ENCODE assay signal across 8 cellular contexts in the genomic region with DNA sequence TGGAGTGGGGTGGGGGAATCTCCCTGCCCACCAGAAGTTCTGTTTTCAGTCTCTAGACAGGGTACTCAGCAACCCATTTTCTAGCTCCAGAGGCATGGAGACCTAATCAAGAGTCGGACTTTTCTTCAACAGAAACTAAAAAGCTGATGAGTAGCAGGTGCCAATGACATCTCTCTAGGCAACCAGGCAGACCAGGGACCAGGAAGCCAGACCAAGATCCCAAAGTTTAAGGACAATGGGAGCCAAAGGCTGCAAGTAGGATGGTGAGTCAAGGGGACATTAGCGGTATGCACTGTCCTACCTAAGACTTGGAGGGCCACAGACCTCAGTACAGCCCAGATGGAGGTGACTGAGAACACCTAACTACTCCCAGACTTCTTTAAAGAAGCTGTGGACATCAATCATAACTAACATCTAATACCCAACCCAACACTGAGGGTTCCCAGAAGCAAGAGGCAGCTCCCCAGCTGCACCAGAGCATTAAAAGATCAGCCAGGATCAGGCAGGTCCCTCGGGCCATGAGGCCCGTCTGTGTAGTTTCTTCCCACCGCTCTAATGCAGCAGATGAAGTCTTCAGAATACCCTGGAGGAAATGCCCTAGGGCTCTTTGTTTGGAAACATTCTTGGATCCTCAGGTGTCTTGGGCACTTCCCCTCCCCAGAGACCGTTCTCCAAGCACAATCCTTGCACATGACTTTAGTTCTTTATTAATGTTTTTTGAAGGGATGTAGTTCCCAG. TPM values are rescaled to one million over a fixed set of nuclear protein-coding genes. Genes with fewer than 3 reads are reported as not detected.
DNase-seq lines count a peak whose midpoint lies in the region; ATAC-seq and TF ChIP-seq lines count a peak whose summit lies in the region.

No MANE protein-coding gene starts in this region.

- H3K4me3 Mint-ChIP-seq in activated T-cell treated with anti-CD3 and anti-CD28 coated beads, Interleukin-2, amount 50 U/mL, for 4 hours = peak overlapping the region; percentile 95

- peaks cover 16% of the 10 kb centered on the region for H3K36me3 Mint-ChIP-seq in activated T-cell treated with anti-CD3 and anti-CD28 coated beads, Interleukin-2, amount 50 U/mL, for 4 hours (ENCODE audit: insufficient read depth)

- no peaks in the 10 kb centered on the region for H3K9me3 Mint-ChIP-seq in activated T-cell treated with anti-CD3 and anti-CD28 coated beads, Interleukin-2, amount 50 U/mL, for 4 hours

- TF ChIP-seq POLR2A in tibial nerve (IDR thresholded peaks at IDR 0.05) = no peak

- TF ChIP-seq EP300 in tibial nerve (IDR thresholded peaks at IDR 0.05) = no peak

- no peaks in the 10 kb centered on the region for H3K27me3 Mint-ChIP-seq in activated T-cell treated with anti-CD3 and anti-CD28 coated beads, Interleukin-2, amount 50 U/mL, for 4 hours (ENCODE audit: low read depth)

- no peak for TF ChIP-seq CTCF in left lung (IDR thresholded peaks at IDR 0.05)
- no peak for TF ChIP-seq CTCF in tibial nerve (IDR thresholded peaks at IDR 0.05)

- H3K36me3 ChIP-seq in left lung (peaks cover 0 to 30% of the 10 kb centered on the region in 2 donors), tibial nerve (peaks cover 0 to 38% (median 0%) of the 10 kb centered on the region in 3 donors)

- H3K4me3 ChIP-seq in left lung (peak overlapping the region; percentile 89), tibial nerve (peak overlapping the region; percentile 80 to 96 (median 92))

- peak in 1 of 2 donors; percentile 1 for ATAC-seq in activated T-cell treated with anti-CD3 and anti-CD28 coated beads, Interleukin-2, amount 50 U/mL, for 4 hours
- ATAC-seq in left lung = no peak

- intact Hi-C loops in left lung (cut with DNase I) = no loop called here

- H3K27me3 ChIP-seq in left lung = no peaks in the 10 kb centered on the region
- no peaks in the 10 kb centered on the region for H3K27me3 ChIP-seq in tibial nerve

- H3K4me1 Mint-ChIP-seq in activated T-cell treated with anti-CD3 and anti-CD28 coated beads, Interleukin-2, amount 50 U/mL, for 4 hours (ENCODE audit: low read depth) = peaks cover 25% of the 10 kb centered on the region

- no peak for DNase-seq in activated T-cell treated with anti-CD3 and anti-CD28 coated beads, Interleukin-2, amount 50 U/mL, for 4 hours
- DNase-seq in activated T-cell treated with anti-CD3 and anti-CD28 coated beads, Interleukin-2, amount 50 U/mL, for 48 hours = no peak
- no peak for DNase-seq in left lung
- no peak for DNase-seq in tibial nerve (ENCODE audit: low spot score in 2 of 2)
- DNase-seq in NCI-H128 (lab: John Stamatoyannopoulos, UW; ENCODE audit: unreplicated experiment) = no peak
- DNase-seq in stimulated activated CD4-positive, alpha-beta T cell treated with anti-CD3 and anti-CD28 coated beads, Interleukin-15, amount 100 ng/mL, for 24 hours = no peak
- no peak for DNase-seq in ureter (ENCODE audit: low spot score)

- H3K9me3 ChIP-seq in left lung (no peaks in the 10 kb centered on the region), tibial nerve (no peaks in the 10 kb centered on the region)

- 30 to 31% methylated on average over 6 of the region's 6 CpGs for WGBS in tibial nerve, 2 donors

- peaks cover 10 to 34% of the 10 kb centered on the region in 2 donors for H3K4me1 ChIP-seq in left lung
- H3K4me1 ChIP-seq in tibial nerve = peaks cover 0 to 42% (median 8%) of the 10 kb centered on the region in 4 donors

- H3K27ac ChIP-seq in angular gyrus (ENCODE audit: low read depth, low read length) (peak overlapping the region; percentile 68), left lung (peak overlapping the region; percentile 79 to 88), tibial nerve (peak overlapping the region; percentile 86 to 95 (median 92))

RNA-seq across cellular contexts. Expression of a gene that starts 1.0 kb away (rescaled TPM):
- 10 to 100 TPM; 24.8 to 29.2 (median 27.0) TPM for total RNA-seq in activated T-cell treated with anti-CD3 and anti-CD28 coated beads, Interleukin-2, amount 50 U/mL, for 4 hours
- total RNA-seq in left lung (10 to 100 TPM; 16.9 to 21.0 TPM), tibial nerve (10 to 100 TPM; 30.4 to 38.3 (median 36.3) TPM), ureter (32.1 TPM)

RNA-seq across cellular contexts. Expression of a gene that starts 6.2 kb away (rescaled TPM):
- 1 to 10 TPM; 2.6 to 3.6 (median 3.5) TPM for total RNA-seq in activated T-cell treated with anti-CD3 and anti-CD28 coated beads, Interleukin-2, amount 50 U/mL, for 4 hours
- total RNA-seq in left lung (10 to 100 TPM; 31.2 to 33.3 TPM), tibial nerve (10 to 100 TPM; 20.8 to 33.1 (median 29.7) TPM), ureter (36.5 TPM)

RNA-seq across cellular contexts. Expression of a gene that starts 32.3 kb away (rescaled TPM):
- total RNA-seq in activated T-cell treated with anti-CD3 and anti-CD28 coated beads, Interleukin-2, amount 50 U/mL, for 4 hours = 1 to 10 TPM; 1.6 to 2.4 (median 2.0) TPM
- 100 to 1,000 TPM; 283 to 484 TPM for total RNA-seq in left lung
- 100 to 1,000 TPM; 589 to 844 (median 649) TPM for total RNA-seq in tibial nerve
- 311 TPM for total RNA-seq in ureter

RNA-seq across cellular contexts. Expression of a gene that starts 44.5 kb away (rescaled TPM):
- 10 to 100 TPM; 68.2 to 75.9 (median 75.1) TPM for total RNA-seq in activated T-cell treated with anti-CD3 and anti-CD28 coated beads, Interleukin-2, amount 50 U/mL, for 4 hours
- total RNA-seq in left lung (10 to 100 TPM; 50.9 to 54.7 TPM), tibial nerve (100 to 1,000 TPM in 1 of 4 donors, 10 to 100 TPM in 3; 72.3 to 113 (median 83.6) TPM), ureter (69.3 TPM)

Comparison
In these comparisons a context has a peak if more than half of its experiments do, and no peak if none do; other contexts are left out.
1. RNA of a gene that starts 32.3 kb away (total RNA-seq): 589 to 844 TPM in tibial nerve, 283 to 484 TPM in left lung and 311 TPM in ureter (single experiment); 1.6 to 2.4 TPM in activated T-cell treated with anti-CD3 and anti-CD28 coated beads, Interleukin-2, amount 50 U/mL, for 4 hours; every median in the first group is over 10 times any median in the second.
2. Peak in every context shown above with its lines, with median percentiles within 50 percentile points of each other: H3K27ac ChIP-seq.